ENCODE assay signal across 8 cellular contexts in the genomic region with DNA sequence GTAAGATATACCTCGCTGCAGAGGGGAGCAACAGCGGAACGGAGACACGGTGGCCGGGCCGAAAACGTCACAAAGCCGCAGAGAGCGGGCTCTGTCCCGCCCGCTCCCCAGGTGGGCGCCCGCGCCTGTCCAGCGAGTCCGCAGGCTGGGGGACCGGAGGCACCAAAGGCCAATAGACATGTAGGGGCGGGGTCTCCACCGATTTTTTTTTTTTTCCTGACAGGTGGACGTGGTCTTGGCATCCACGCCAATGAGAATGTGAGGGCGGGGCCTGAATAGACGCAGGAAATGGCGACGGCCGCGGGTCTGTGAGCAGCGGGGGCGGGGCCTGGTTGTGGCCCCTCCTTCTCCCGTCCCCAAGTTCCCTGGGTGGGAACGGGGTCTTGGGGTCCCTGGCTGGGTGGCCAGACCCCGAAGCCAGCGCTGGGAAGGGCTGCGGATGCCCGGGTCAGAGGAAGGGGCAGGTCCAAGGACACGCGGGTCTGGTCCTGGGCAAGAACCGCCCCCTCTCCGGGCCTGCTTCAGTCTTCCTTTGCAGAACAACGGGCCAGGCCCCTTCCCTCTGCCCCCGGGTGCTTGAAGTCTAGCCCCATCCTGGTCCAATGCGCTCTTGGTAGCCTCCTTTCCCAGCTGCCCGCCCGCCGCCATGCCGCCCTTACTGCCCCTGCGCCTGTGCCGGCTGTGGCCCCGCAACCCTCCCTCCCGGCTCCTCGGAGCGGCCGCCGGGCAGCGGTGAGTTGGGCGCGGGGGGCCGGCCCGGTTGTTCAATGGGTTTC. TPM values are rescaled to one million over a fixed set of nuclear protein-coding genes. Genes with fewer than 3 reads are reported as not detected.
DNase-seq lines count a peak whose midpoint lies in the region; ATAC-seq and TF ChIP-seq lines count a peak whose summit lies in the region.

A gene with protein sequence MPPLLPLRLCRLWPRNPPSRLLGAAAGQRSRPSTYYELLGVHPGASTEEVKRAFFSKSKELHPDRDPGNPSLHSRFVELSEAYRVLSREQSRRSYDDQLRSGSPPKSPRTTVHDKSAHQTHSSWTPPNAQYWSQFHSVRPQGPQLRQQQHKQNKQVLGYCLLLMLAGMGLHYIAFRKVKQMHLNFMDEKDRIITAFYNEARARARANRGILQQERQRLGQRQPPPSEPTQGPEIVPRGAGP (plus strand): TSS at position 340 of the 776 bp plus-strand sequence. CDS start 307 bp downstream, at position 647.

- in situ Hi-C loops in GM13977 (cut with MboI; ENCODE audit: low pct_unique_long_range_greater_than_20kb, low sequenced_read_pairs, unreplicated experiment) (no loop called here), mammary epithelial cell (cut with MboI; ENCODE audit: low sequenced_read_pairs in 2 of 2) (no loop called here)

- H3K79me2 ChIP-seq in mammary epithelial cell (ENCODE audit: insufficient read depth, low read length) = peaks cover 24% of the 10 kb centered on the region

- peaks cover 43% of the 10 kb centered on the region for H3K4me1 ChIP-seq in mammary epithelial cell (ENCODE audit: insufficient read depth, low read length)

- no peaks in the 10 kb centered on the region for H3K36me3 ChIP-seq in mammary epithelial cell (ENCODE audit: insufficient read depth, low read length)

- H3K27ac ChIP-seq in mammary epithelial cell (ENCODE audit: insufficient read depth, low read depth, low read length) = peak within 1 kb of the TSS; percentile 4
- H3K27ac ChIP-seq in skin epidermis = peak within 1 kb of the TSS; percentile 76 to 93 (median 87)

- H4K20me1 ChIP-seq in mammary epithelial cell (ENCODE audit: insufficient read depth, low read length) = no peaks in the 10 kb centered on the region

- H3K4me3 Mint-ChIP-seq in WTC11 = peak within 1 kb of the TSS; percentile 82

- POLR2A ChIA-PET in WTC11 (lab: Charles Lee) = interaction anchor here (0.5 to 1.0 kb wide), 4 partner anchors 21 to 221 kb away, joined by 3 to 5 read pairs (median 3); a partner anchor contains a TSS

- TF ChIP-seq CTCF in GM13977 (IDR thresholded peaks at IDR 0.05; ENCODE audit: extremely low read depth, insufficient read depth, missing control alignments) (no peak), WTC11 (IDR thresholded peaks at IDR 0.05) (no peak), mammary epithelial cell (conservative IDR thresholded peaks at IDR 0.05 in 1 of 2, IDR thresholded peaks at IDR 0.05 in 1 of 2; ENCODE audit: extremely low read depth in 1 of 2, insufficient read depth in 1 of 2, low read depth in 1 of 2, low read length in 2 of 2) (no peak)

- H3K36me3 Mint-ChIP-seq in WTC11 = peaks cover 1% of the 10 kb centered on the region; the same call in 1 of the 2 replicates

- no peaks in the 10 kb centered on the region for H3K27me3 ChIP-seq in mammary epithelial cell (ENCODE audit: insufficient read depth, low read length)

- H3K9me3 Mint-ChIP-seq in WTC11 = no peaks in the 10 kb centered on the region

- peak; percentile 93 for DNase-seq in GM13977 (ENCODE audit: low spot score)
- DNase-seq in NCI-H2171 (lab: John Stamatoyannopoulos, UW) = peak; percentile 97
- peak; percentile 96 for DNase-seq in WTC11 (ENCODE audit: low spot score)
- DNase-seq in mammary epithelial cell = peak; percentile 80
- peak; percentile 85 for DNase-seq in iPS-NIHi11 (ENCODE audit: low spot score)

- no peaks in the 10 kb centered on the region for H3K9me3 ChIP-seq in mammary epithelial cell (replicated peaks; ENCODE audit: insufficient read depth, low read length)

- ATAC-seq in HG03025 (IDR thresholded peaks at IDR 0.05; ENCODE audit: low FRiP score, unreplicated experiment) (peak; percentile 30), WTC11 (peak; percentile 53), GM19328 (IDR thresholded peaks at IDR 0.05; ENCODE audit: unreplicated experiment) (no peak)

- H3K4me1 Mint-ChIP-seq in WTC11 = peaks cover 36% of the 10 kb centered on the region

- CTCF ChIA-PET in WTC11 (lab: Charles Lee) (interaction anchor here (0.6 to 2.8 kb wide), 5 partner anchors 17 to 126 kb away, joined by 3 to 25 read pairs (median 3); a partner anchor contains a TSS), mammary epithelial cell (lab: Charles Lee; ENCODE audit: low non-redundant PET) (no interaction called here)

- H3K27me3 Mint-ChIP-seq in WTC11 (ENCODE audit: low read depth) = peaks cover 16% of the 10 kb centered on the region

- peak within 1 kb of the TSS; percentile 35 for H3K9ac ChIP-seq in mammary epithelial cell (ENCODE audit: insufficient read depth, low read length)

- H2AFZ ChIP-seq in mammary epithelial cell (ENCODE audit: low read depth, low read length) = peak within 1 kb of the TSS; percentile 85

- 3% methylated on average over 16 of the region's 59 CpGs for WGBS in mammary epithelial cell (ENCODE audit: low coverage, missing lambda C conversion rate)

- intact Hi-C loops in mammary epithelial cell (cut with micrococcal nuclease) = no loop called here

- peak within 1 kb of the TSS; percentile 89 for H3K4me2 ChIP-seq in mammary epithelial cell (ENCODE audit: insufficient read depth, low read depth, low read length)

- H3K27ac Mint-ChIP-seq in WTC11 = peak within 1 kb of the TSS; percentile 90

- H3K4me3 ChIP-seq in mammary epithelial cell (replicated peaks in 1 of 3; ENCODE audit: insufficient read depth in 1 of 3, low read depth in 2 of 3, low read length in 3 of 3) = peak within 1 kb of the TSS; percentile 62 to 96 (median 64)
- H3K4me3 ChIP-seq in skin epidermis = peak within 1 kb of the TSS; percentile 48 to 76 (median 67)

- dilution Hi-C loops in mammary epithelial cell (cut with HindIII; ENCODE audit: low sequenced_read_pairs) = no loop called here

- BruUV-seq in mammary epithelial cell (replicated peaks; lab: Mats Ljungman, UMichigan) = no TSS peak

TF ChIP-seq in WTC11, 78 proteins besides CTCF, POLR2A, EP300 and RAD21 (continues in another document):
- TF ChIP-seq MYBL2 (CRISPR knock-in tag; IDR thresholded peaks at IDR 0.05) = no peak
- TF ChIP-seq, protein P1, sequence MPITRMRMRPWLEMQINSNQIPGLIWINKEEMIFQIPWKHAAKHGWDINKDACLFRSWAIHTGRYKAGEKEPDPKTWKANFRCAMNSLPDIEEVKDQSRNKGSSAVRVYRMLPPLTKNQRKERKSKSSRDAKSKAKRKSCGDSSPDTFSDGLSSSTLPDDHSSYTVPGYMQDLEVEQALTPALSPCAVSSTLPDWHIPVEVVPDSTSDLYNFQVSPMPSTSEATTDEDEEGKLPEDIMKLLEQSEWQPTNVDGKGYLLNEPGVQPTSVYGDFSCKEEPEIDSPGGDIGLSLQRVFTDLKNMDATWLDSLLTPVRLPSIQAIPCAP (CRISPR knock-in tag; IDR thresholded peaks at IDR 0.05) = no peak
- 0 out of 2 replicates have a peak, but pooled peaks have one; percentile 38 for TF ChIP-seq ESRRA (CRISPR knock-in tag; IDR thresholded peaks at IDR 0.05; ENCODE audit: borderline replicate concordance)
- TF ChIP-seq TEAD4 (CRISPR knock-in tag; IDR thresholded peaks at IDR 0.05) = no peak
- TF ChIP-seq, protein P2, sequence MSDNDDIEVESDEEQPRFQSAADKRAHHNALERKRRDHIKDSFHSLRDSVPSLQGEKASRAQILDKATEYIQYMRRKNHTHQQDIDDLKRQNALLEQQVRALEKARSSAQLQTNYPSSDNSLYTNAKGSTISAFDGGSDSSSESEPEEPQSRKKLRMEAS (CRISPR knock-in tag; IDR thresholded peaks at IDR 0.05) = peak; percentile 71
- TF ChIP-seq ZBTB21 (CRISPR knock-in tag; IDR thresholded peaks at IDR 0.05; ENCODE audit: borderline replicate concordance) = peak; percentile 27; the same call in 1 of the 2 replicates
- TF ChIP-seq ZNF232 (CRISPR knock-in tag; IDR thresholded peaks at IDR 0.05) = no peak
- TF ChIP-seq, protein P3, sequence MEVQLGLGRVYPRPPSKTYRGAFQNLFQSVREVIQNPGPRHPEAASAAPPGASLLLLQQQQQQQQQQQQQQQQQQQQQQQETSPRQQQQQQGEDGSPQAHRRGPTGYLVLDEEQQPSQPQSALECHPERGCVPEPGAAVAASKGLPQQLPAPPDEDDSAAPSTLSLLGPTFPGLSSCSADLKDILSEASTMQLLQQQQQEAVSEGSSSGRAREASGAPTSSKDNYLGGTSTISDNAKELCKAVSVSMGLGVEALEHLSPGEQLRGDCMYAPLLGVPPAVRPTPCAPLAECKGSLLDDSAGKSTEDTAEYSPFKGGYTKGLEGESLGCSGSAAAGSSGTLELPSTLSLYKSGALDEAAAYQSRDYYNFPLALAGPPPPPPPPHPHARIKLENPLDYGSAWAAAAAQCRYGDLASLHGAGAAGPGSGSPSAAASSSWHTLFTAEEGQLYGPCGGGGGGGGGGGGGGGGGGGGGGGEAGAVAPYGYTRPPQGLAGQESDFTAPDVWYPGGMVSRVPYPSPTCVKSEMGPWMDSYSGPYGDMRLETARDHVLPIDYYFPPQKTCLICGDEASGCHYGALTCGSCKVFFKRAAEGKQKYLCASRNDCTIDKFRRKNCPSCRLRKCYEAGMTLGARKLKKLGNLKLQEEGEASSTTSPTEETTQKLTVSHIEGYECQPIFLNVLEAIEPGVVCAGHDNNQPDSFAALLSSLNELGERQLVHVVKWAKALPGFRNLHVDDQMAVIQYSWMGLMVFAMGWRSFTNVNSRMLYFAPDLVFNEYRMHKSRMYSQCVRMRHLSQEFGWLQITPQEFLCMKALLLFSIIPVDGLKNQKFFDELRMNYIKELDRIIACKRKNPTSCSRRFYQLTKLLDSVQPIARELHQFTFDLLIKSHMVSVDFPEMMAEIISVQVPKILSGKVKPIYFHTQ (CRISPR knock-in tag; IDR thresholded peaks at IDR 0.05) = no peak
- TF ChIP-seq, protein P4, sequence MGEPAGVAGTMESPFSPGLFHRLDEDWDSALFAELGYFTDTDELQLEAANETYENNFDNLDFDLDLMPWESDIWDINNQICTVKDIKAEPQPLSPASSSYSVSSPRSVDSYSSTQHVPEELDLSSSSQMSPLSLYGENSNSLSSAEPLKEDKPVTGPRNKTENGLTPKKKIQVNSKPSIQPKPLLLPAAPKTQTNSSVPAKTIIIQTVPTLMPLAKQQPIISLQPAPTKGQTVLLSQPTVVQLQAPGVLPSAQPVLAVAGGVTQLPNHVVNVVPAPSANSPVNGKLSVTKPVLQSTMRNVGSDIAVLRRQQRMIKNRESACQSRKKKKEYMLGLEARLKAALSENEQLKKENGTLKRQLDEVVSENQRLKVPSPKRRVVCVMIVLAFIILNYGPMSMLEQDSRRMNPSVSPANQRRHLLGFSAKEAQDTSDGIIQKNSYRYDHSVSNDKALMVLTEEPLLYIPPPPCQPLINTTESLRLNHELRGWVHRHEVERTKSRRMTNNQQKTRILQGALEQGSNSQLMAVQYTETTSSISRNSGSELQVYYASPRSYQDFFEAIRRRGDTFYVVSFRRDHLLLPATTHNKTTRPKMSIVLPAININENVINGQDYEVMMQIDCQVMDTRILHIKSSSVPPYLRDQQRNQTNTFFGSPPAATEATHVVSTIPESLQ (CRISPR knock-in tag; IDR thresholded peaks at IDR 0.05) = no peak
- peak; percentile 44; the same call in 1 of the 2 replicates for TF ChIP-seq TEAD1 (CRISPR knock-in tag; IDR thresholded peaks at IDR 0.05)
- TF ChIP-seq CBFB (CRISPR knock-in tag; IDR thresholded peaks at IDR 0.05; ENCODE audit: low read depth) = no peak

RNA-seq across cellular contexts. Expression of the gene that starts here (rescaled TPM):
- total RNA-seq in WTC11 (2021) (26.0 to 27.2 TPM (median 27.1 TPM) in 3 replicates), mammary epithelial cell (10 to 100 TPM; 10.2 to 15.6 TPM)
- polyA plus RNA-seq in mammary epithelial cell = 10.9 TPM
- 3.1 TPM for polyA minus RNA-seq in mammary epithelial cell
